Comparison of ENCODE assay signal across 23 cellular contexts in genomic region chr7:43953071-43953470, GRCh38. TPM values are rescaled to one million over a fixed set of nuclear protein-coding genes. Genes with fewer than 3 reads are reported as not detected.
"Had no signal": no experiment of that assay in that cellular context is flagged by ENCODE, and none has a peak within 500 bp of the region (broad histone marks: within the 10 kb centered on the region; RNA-seq: fewer than 3 reads in every experiment).

No MANE protein-coding gene starts in this region.

- ATAC-seq: activated CD4-positive, CD25-positive, alpha-beta regulatory T cell treated with anti-CD3 and anti-CD28 coated beads, Interleukin-2, amount 50 U/mL, for 24 hours; activated CD8-positive, alpha-beta T cell treated with anti-CD3 and anti-CD28 coated beads, Interleukin-2, amount 10 ng/mL, durations not matched to agents 7 days and 5 days; activated naive CD4-positive, alpha-beta T cell treated with anti-CD3 and anti-CD28 coated beads, Interleukin-2, amount 50 U/mL, for 72 hours; left cardiac atrium; natural killer cell; SK-N-SH treated with all-trans-retinoic acid at 6 μM for 48 hours; stimulated activated effector memory CD8-positive, alpha-beta T cell treated with anti-CD3 and anti-CD28 coated beads, Interleukin-12 subunit alpha, Interleukin-12 subunit beta, amount 100 ng/mL, for 72 hours had no signal

- H3K27ac ChIP-seq: prostate gland, right atrium auricular region, skin epidermis had no signal

- H3K4me3 Mint-ChIP-seq: activated CD8-positive, alpha-beta T cell treated with anti-CD3 and anti-CD28 coated beads, Interleukin-2, amount 10 ng/mL, durations not matched to agents 7 days and 5 days; activated T-helper 1 cell treated with anti-CD3 and anti-CD28 coated beads, Interleukin-12 subunit alpha, Interleukin-12 subunit beta, Interleukin-2, Interleukin-4 antibody, amounts not matched to agents 30 ng/mL and 10 ng/mL and 1 ng/mL, durations not matched to agents 14 hours and 24 hours and 36 hours; dendritic cell treated with granulocyte-macrophage colony-stimulating factor and Interleukin-4, amounts not matched to agents 40 ng/mL and 50 ng/mL, for 4 days; natural killer cell; stimulated activated effector memory CD8-positive, alpha-beta T cell treated with anti-CD3 and anti-CD28 coated beads, Interleukin-12 subunit alpha, Interleukin-12 subunit beta, amount 100 ng/mL, for 72 hours; type B pancreatic cell had no signal

- H3K27me3 ChIP-seq: right atrium auricular region, testis had no signal

- H3K9me3 Mint-ChIP-seq: activated naive CD4-positive, alpha-beta T cell treated with anti-CD3 and anti-CD28 coated beads, Interleukin-2, amount 50 U/mL, for 72 hours; activated T-helper 1 cell treated with anti-CD3 and anti-CD28 coated beads, Interleukin-12 subunit alpha, Interleukin-12 subunit beta, Interleukin-2, Interleukin-4 antibody, amounts not matched to agents 30 ng/mL and 10 ng/mL and 1 ng/mL, durations not matched to agents 14 hours and 24 hours and 36 hours; dendritic cell treated with granulocyte-macrophage colony-stimulating factor and Interleukin-4, amounts not matched to agents 40 ng/mL and 50 ng/mL, for 4 days; natural killer cell; stimulated activated effector memory CD8-positive, alpha-beta T cell treated with anti-CD3 and anti-CD28 coated beads, Interleukin-12 subunit alpha, Interleukin-12 subunit beta, amount 100 ng/mL, for 72 hours; type B pancreatic cell had no signal

- H3K4me1 ChIP-seq: prostate gland, right atrium auricular region, testis had no signal

- H3K9me3 ChIP-seq: prostate gland, right atrium auricular region, testis had no signal

- H3K27ac Mint-ChIP-seq: activated CD8-positive, alpha-beta T cell treated with anti-CD3 and anti-CD28 coated beads, Interleukin-2, amount 10 ng/mL, durations not matched to agents 7 days and 5 days; activated T-helper 1 cell treated with anti-CD3 and anti-CD28 coated beads, Interleukin-12 subunit alpha, Interleukin-12 subunit beta, Interleukin-2, Interleukin-4 antibody, amounts not matched to agents 30 ng/mL and 10 ng/mL and 1 ng/mL, durations not matched to agents 14 hours and 24 hours and 36 hours; dendritic cell treated with granulocyte-macrophage colony-stimulating factor and Interleukin-4, amounts not matched to agents 40 ng/mL and 50 ng/mL, for 4 days; natural killer cell; stimulated activated effector memory CD8-positive, alpha-beta T cell treated with anti-CD3 and anti-CD28 coated beads, Interleukin-12 subunit alpha, Interleukin-12 subunit beta, amount 100 ng/mL, for 72 hours; type B pancreatic cell had no signal

- H3K36me3 ChIP-seq: prostate gland had no signal

- H3K4me1 Mint-ChIP-seq: natural killer cell; stimulated activated effector memory CD8-positive, alpha-beta T cell treated with anti-CD3 and anti-CD28 coated beads, Interleukin-12 subunit alpha, Interleukin-12 subunit beta, amount 100 ng/mL, for 72 hours had no signal

- H3K4me3 ChIP-seq: prostate gland, right atrium auricular region, skin epidermis, testis had no signal

- DNase-seq: activated CD4-positive, alpha-beta T cell treated with anti-CD3 and anti-CD28 coated beads, Interleukin-2, amount 50 U/mL, for 1 hour; activated CD8-positive, alpha-beta T cell treated with anti-CD3 and anti-CD28 coated beads, Interleukin-2, amount 10 ng/mL, durations not matched to agents 7 days and 5 days; effector CD8-positive, alpha-beta T cell; foreskin melanocyte; hippocampal formation; left cardiac atrium; midbrain; natural killer cell; stimulated activated CD4-positive, alpha-beta T cell treated with anti-CD3 and anti-CD28 coated beads, Interleukin-2, amount 100 ng/mL, for 24 hours; testis had no signal

- H3K36me3 Mint-ChIP-seq: natural killer cell had no signal

- H3K27me3 Mint-ChIP-seq: dendritic cell treated with granulocyte-macrophage colony-stimulating factor and Interleukin-4, amounts not matched to agents 40 ng/mL and 50 ng/mL, for 4 days; type B pancreatic cell had no signal

RNA-seq across cellular contexts. Expression of gene SPDYE1, which starts 44.6 kb away (rescaled TPM):
- total RNA-seq: activated CD8-positive, alpha-beta T cell treated with anti-CD3 and anti-CD28 coated beads, Interleukin-2, amount 10 ng/mL, durations not matched to agents 7 days and 5 days; activated naive CD4-positive, alpha-beta T cell treated with anti-CD3 and anti-CD28 coated beads, Interleukin-2, amount 50 U/mL, for 72 hours; activated T-helper 1 cell treated with anti-CD3 and anti-CD28 coated beads, Interleukin-12 subunit alpha, Interleukin-12 subunit beta, Interleukin-2, Interleukin-4 antibody, amounts not matched to agents 30 ng/mL and 10 ng/mL and 1 ng/mL, durations not matched to agents 14 hours and 24 hours and 36 hours; left cardiac atrium; liver; osteocyte; right atrium auricular region; T-helper 2 cell treated with Interferon-gamma antibody and Interleukin-4, amounts not matched to agents 100 ng/mL and 5 ng/mL, for 36 hours had no signal
